Comparison of ENCODE assay signal across 8 cellular contexts in the genomic region with DNA sequence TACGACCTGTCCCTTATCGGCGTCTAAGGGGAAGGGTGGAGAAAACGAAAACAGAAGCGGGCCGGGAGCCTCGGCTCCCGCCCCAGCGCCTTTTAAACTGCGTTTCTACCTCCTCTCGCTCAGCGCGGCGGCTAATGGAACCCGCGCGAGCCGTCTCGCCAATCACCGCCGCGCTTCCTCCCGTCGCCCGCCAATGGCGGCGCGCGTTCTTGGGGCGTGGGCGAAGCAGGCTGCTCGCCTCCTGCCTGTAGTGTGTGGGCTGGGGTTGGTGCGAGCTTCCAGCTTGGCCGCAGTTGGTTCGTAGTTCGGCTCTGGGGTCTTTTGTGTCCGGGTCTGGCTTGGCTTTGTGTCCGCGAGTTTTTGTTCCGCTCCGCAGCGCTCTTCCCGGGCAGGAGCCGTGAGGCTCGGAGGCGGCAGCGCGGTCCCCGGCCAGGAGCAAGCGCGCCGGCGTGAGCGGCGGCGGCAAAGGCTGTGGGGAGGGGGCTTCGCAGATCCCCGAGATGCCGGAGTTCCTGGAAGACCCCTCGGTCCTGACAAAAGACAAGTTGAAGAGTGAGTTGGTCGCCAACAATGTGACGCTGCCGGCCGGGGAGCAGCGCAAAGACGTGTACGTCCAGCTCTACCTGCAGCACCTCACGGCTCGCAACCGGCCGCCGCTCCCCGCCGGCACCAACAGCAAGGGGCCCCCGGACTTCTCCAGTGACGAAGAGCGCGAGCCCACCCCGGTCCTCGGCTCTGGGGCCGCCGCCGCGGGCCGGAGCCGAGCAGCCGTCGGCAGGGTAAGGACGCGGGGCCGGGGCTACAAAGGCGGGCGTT. TPM values are rescaled to one million over a fixed set of nuclear protein-coding genes. Genes with fewer than 3 reads are reported as not detected.
DNase-seq lines count a peak whose midpoint lies in the region; ATAC-seq and TF ChIP-seq lines count a peak whose summit lies in the region.

A gene with protein sequence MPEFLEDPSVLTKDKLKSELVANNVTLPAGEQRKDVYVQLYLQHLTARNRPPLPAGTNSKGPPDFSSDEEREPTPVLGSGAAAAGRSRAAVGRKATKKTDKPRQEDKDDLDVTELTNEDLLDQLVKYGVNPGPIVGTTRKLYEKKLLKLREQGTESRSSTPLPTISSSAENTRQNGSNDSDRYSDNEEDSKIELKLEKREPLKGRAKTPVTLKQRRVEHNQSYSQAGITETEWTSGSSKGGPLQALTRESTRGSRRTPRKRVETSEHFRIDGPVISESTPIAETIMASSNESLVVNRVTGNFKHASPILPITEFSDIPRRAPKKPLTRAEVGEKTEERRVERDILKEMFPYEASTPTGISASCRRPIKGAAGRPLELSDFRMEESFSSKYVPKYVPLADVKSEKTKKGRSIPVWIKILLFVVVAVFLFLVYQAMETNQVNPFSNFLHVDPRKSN (plus strand): TSS at position 223 of the 816 bp plus-strand sequence. CDS start 278 bp downstream, at position 501.

- peaks cover 2% of the 10 kb centered on the region for H3K36me3 Mint-ChIP-seq in activated naive CD4-positive, alpha-beta T cell treated with anti-CD3 and anti-CD28 coated beads, Interleukin-2, amount 50 U/mL, for 24 hours

- no peaks in the 10 kb centered on the region for H3K36me3 ChIP-seq in suprapubic skin

- H3K27ac Mint-ChIP-seq in activated naive CD4-positive, alpha-beta T cell treated with anti-CD3 and anti-CD28 coated beads, Interleukin-2, amount 50 U/mL, for 24 hours = peak within 1 kb of the TSS; percentile 99

- H3K27ac ChIP-seq in suprapubic skin = peak within 1 kb of the TSS; percentile 96

- H3K9me3 Mint-ChIP-seq in activated naive CD4-positive, alpha-beta T cell treated with anti-CD3 and anti-CD28 coated beads, Interleukin-2, amount 50 U/mL, for 24 hours = no peaks in the 10 kb centered on the region

- peak within 1 kb of the TSS; percentile 100 for H3K4me3 ChIP-seq in suprapubic skin

- no peak for TF ChIP-seq EP300 in suprapubic skin (IDR thresholded peaks at IDR 0.05)

- H3K4me1 ChIP-seq in suprapubic skin = peaks cover 31% of the 10 kb centered on the region

- TF ChIP-seq CTCF in suprapubic skin (IDR thresholded peaks at IDR 0.05) = no peak

- ATAC-seq in HG02642 (IDR thresholded peaks at IDR 0.05; ENCODE audit: poor library complexity, unreplicated experiment) = peak; percentile 89

- no peaks in the 10 kb centered on the region for H3K9me3 ChIP-seq in suprapubic skin

- peak within 1 kb of the TSS; percentile 98 for H3K4me3 Mint-ChIP-seq in activated naive CD4-positive, alpha-beta T cell treated with anti-CD3 and anti-CD28 coated beads, Interleukin-2, amount 50 U/mL, for 24 hours

- WGBS in suprapubic skin = 0% methylated on average over 26 of the region's 93 CpGs

- H3K4me1 Mint-ChIP-seq in activated naive CD4-positive, alpha-beta T cell treated with anti-CD3 and anti-CD28 coated beads, Interleukin-2, amount 50 U/mL, for 24 hours = peaks cover 40% of the 10 kb centered on the region

- peak; percentile 90 for TF ChIP-seq POLR2A in GM10847 (IDR thresholded peaks at IDR 0.05; ENCODE audit: extremely low read depth, insufficient read length)
- peak; percentile 41 to 58 for TF ChIP-seq POLR2A in suprapubic skin (IDR thresholded peaks at IDR 0.05)

- H3K27me3 Mint-ChIP-seq in activated naive CD4-positive, alpha-beta T cell treated with anti-CD3 and anti-CD28 coated beads, Interleukin-2, amount 50 U/mL, for 24 hours = no peaks in the 10 kb centered on the region

- no peaks in the 10 kb centered on the region for H3K27me3 ChIP-seq in suprapubic skin

- DNase-seq in NCI-H1105 (lab: John Stamatoyannopoulos, UW) (peak; percentile 95), SKM-1 (lab: John Stamatoyannopoulos, UW; ENCODE audit: unreplicated experiment) (peak; percentile 37), germinal center (ENCODE audit: low spot score) (peak; percentile 95), occipital lobe (lab: John Stamatoyannopoulos, UW) (peak; percentile 89), suprapubic skin (ENCODE audit: low spot score in 2 of 2) (peak; percentile 91 to 94)

RNA-seq across cellular contexts. Expression of the gene that starts here (rescaled TPM):
- total RNA-seq in occipital lobe = 154 TPM
- total RNA-seq in suprapubic skin = 10 to 100 TPM; 45.7 to 66.5 (median 51.0) TPM

Comparison
In these comparisons a context has a peak if more than half of its experiments do, and no peak if none do; other contexts are left out.
1. Peak in every context shown above with its lines: DNase-seq, ATAC-seq, H3K4me3 ChIP-seq and H3K27ac ChIP-seq.
2. DNase-seq: peak in every context shown above with its lines; median percentile 95 in NCI-H1105; 95 in germinal center; 92 in suprapubic skin; 89 in occipital lobe; 37 in SKM-1.